In the genomic region with DNA sequence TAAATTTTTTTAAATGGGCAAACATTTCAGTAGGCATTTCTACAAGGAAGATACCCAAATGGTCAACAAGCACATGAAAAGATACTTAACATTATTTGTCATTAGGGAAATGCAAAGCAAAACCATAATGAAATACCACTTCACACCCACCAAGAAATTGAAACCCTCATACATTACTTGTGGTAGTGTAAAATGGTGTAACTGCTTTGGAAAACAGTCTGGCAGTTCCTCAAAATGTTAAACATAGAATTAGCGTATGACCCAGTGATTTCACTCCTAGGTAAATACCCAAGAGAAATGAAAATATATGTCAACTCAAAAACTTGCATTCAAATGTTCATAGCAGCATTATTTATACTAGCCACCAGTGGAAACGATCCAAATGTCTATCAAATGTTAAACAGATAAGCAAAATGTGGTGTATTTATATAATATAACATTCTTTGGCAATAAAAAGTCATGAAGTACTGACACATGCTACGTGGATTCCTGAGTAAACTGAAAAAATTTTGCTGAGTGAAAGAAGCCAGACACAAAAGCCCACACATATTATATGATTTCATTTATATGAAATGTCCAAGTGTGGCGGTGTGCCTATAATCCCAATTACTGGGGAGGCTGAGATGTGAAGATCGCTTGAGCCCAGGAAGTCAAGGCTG, we compare ENCODE assay signal across 20 cellular contexts. TPM values are rescaled to one million over a fixed set of nuclear protein-coding genes. Genes with fewer than 3 reads are reported as not detected.
DNase-seq lines count a peak whose midpoint lies in the region; ATAC-seq and TF ChIP-seq lines count a peak whose summit lies in the region.
"Had no signal": no experiment of that assay in that cellular context is flagged by ENCODE, and none has a peak within 500 bp of the region (broad histone marks: within the 10 kb centered on the region; RNA-seq: fewer than 3 reads in every experiment).

No MANE protein-coding gene starts in this region.

- CTCF ChIA-PET in MCF 10A (lab: Yijun Ruan, JAX) (interaction anchor here (0.6 kb wide), 1 partner anchor 53 kb away, joined by 3 read pairs; no protein-coding TSS in a partner anchor), mammary epithelial cell (lab: Charles Lee; ENCODE audit: low non-redundant PET) (no interaction called here)
- CTCF ChIA-PET in CD8-positive, alpha-beta T cell (lab: Charles Lee), result no interaction called here

- no peak for TF ChIP-seq POLR2A in transverse colon (IDR thresholded peaks at IDR 0.05)

- H3K36me3 Mint-ChIP-seq in MCF 10A (ENCODE audit: insufficient read depth, unreplicated experiment), result no peaks in the 10 kb centered on the region
- H3K36me3 Mint-ChIP-seq in CD8-positive, alpha-beta T cell, result no peaks in the 10 kb centered on the region

- H3K27ac Mint-ChIP-seq in MCF 10A (ENCODE audit: low read depth, unreplicated experiment), result peak overlapping the region; percentile 59
- no peak overlapping the region for H3K27ac Mint-ChIP-seq in stimulated activated naive CD8-positive, alpha-beta T cell treated with anti-CD3 and anti-CD28 coated beads, Interleukin-15, amount 100 ng/mL, for 72 hours
- no peak overlapping the region for H3K27ac Mint-ChIP-seq in CD8-positive, alpha-beta T cell
- H3K27ac Mint-ChIP-seq: effector memory CD8-positive, alpha-beta T cell; IgD-negative memory B cell; immature natural killer cell had no signal

- peaks cover 20% of the 10 kb centered on the region for H3K79me2 ChIP-seq in mammary epithelial cell (ENCODE audit: insufficient read depth, low read length)

- H3K27ac ChIP-seq in mammary epithelial cell (ENCODE audit: insufficient read depth, low read depth, low read length) (no peak overlapping the region), transverse colon (peak overlapping the region; percentile 91 to 92 (median 92))
- H3K27ac ChIP-seq in CD8-positive, alpha-beta T cell (ENCODE audit: low read depth, low read length), result no peak overlapping the region

- peaks cover 12% of the 10 kb centered on the region for H3K4me1 ChIP-seq in mammary epithelial cell (ENCODE audit: insufficient read depth, low read length)
- H3K4me1 ChIP-seq in adipocyte (ENCODE audit: control insufficient read depth, insufficient read depth, low read length), result peaks cover 35% of the 10 kb centered on the region
- peaks cover 6 to 77% (median 44%) of the 10 kb centered on the region in 4 donors for H3K4me1 ChIP-seq in transverse colon
- peaks cover 16% of the 10 kb centered on the region for H3K4me1 ChIP-seq in CD8-positive, alpha-beta T cell (ENCODE audit: insufficient read depth, low read length)

- no peak overlapping the region for H3K4me2 ChIP-seq in mammary epithelial cell (ENCODE audit: insufficient read depth, low read depth, low read length)

- no peaks in the 10 kb centered on the region for H3K27me3 Mint-ChIP-seq in MCF 10A (ENCODE audit: insufficient read depth, unreplicated experiment)
- peaks cover 35% of the 10 kb centered on the region for H3K27me3 Mint-ChIP-seq in stimulated activated naive CD8-positive, alpha-beta T cell treated with anti-CD3 and anti-CD28 coated beads, Interleukin-15, amount 100 ng/mL, for 72 hours
- H3K27me3 Mint-ChIP-seq in CD8-positive, alpha-beta T cell (ENCODE audit: low read depth), result peaks cover 7% of the 10 kb centered on the region

- BruUV-seq in MCF 10A (replicated peaks; lab: Mats Ljungman, UMichigan) (no TSS peak), mammary epithelial cell (replicated peaks; lab: Mats Ljungman, UMichigan) (no TSS peak)

- DNase-seq in MCF 10A (ENCODE audit: unreplicated experiment) (no peak), mammary epithelial cell (no peak), adipocyte (ENCODE audit: low read depth) (peak; percentile 74), iris pigment epithelial cell (ENCODE audit: low read depth) (peak; percentile 77), transverse colon (no peak)
- no peak for DNase-seq in stimulated activated naive CD8-positive, alpha-beta T cell treated with anti-CD3 and anti-CD28 coated beads, Interleukin-15, amount 100 ng/mL, for 72 hours
- DNase-seq in CD8-positive, alpha-beta T cell, result no peak
- DNase-seq: activated CD4-positive, alpha-beta T cell treated with anti-CD3 and anti-CD28 coated beads for 48 hours; C1 segment of cervical spinal cord; effector memory CD8-positive, alpha-beta T cell; heart left ventricle; immature natural killer cell; MM.1S; NCI-H1694 treated with DMSO at 0.1 percent for 48 hours; posterior cingulate gyrus; stimulated activated CD4-positive, alpha-beta T cell treated with anti-CD3 and anti-CD28 coated beads, Interleukin-4, amount 100 ng/mL, for 24 hours had no signal

- 73% methylated on average over 5 of the region's 5 CpGs for WGBS in mammary epithelial cell (ENCODE audit: low coverage, missing lambda C conversion rate)
- WGBS in transverse colon (ENCODE audit: low coverage in 1 of 2), 2 donors, result 44 to 58% methylated on average over 5 of the region's 5 CpGs

- dilution Hi-C loops in mammary epithelial cell (cut with HindIII; ENCODE audit: low sequenced_read_pairs), result loop anchor here (5.0 kb wide), 1 partner anchor 34 kb away; no protein-coding TSS in a partner anchor

- TF ChIP-seq EP300 in transverse colon (IDR thresholded peaks at IDR 0.05; ENCODE audit: low read depth), result no peak

- no peak overlapping the region for H3K4me3 Mint-ChIP-seq in MCF 10A (ENCODE audit: unreplicated experiment)
- no peak overlapping the region for H3K4me3 Mint-ChIP-seq in stimulated activated naive CD8-positive, alpha-beta T cell treated with anti-CD3 and anti-CD28 coated beads, Interleukin-15, amount 100 ng/mL, for 72 hours
- no peak overlapping the region for H3K4me3 Mint-ChIP-seq in CD8-positive, alpha-beta T cell
- H3K4me3 Mint-ChIP-seq: central memory CD8-positive, alpha-beta T cell had no signal

- no peak for ATAC-seq in stimulated activated naive CD8-positive, alpha-beta T cell treated with anti-CD3 and anti-CD28 coated beads, Interleukin-15, amount 100 ng/mL, for 72 hours
- no peak for ATAC-seq in CD8-positive, alpha-beta T cell
- no peak for ATAC-seq in HG03196 (IDR thresholded peaks at IDR 0.05; ENCODE audit: unreplicated experiment)
- ATAC-seq: effector memory CD8-positive, alpha-beta T cell; heart left ventricle had no signal

- H3K27me3 ChIP-seq in mammary epithelial cell (ENCODE audit: insufficient read depth, low read length), result no peaks in the 10 kb centered on the region
- H3K27me3 ChIP-seq in adipocyte (replicated peaks; ENCODE audit: control insufficient read depth, insufficient read depth, low read length), result no peaks in the 10 kb centered on the region
- no peaks in the 10 kb centered on the region for H3K27me3 ChIP-seq in transverse colon
- no peaks in the 10 kb centered on the region for H3K27me3 ChIP-seq in CD8-positive, alpha-beta T cell (ENCODE audit: insufficient read depth, low read length)
- H3K27me3 ChIP-seq: heart left ventricle had no signal

- peaks cover 2% of the 10 kb centered on the region for H3K9me3 ChIP-seq in mammary epithelial cell (replicated peaks; ENCODE audit: insufficient read depth, low read length)
- peaks cover 5% of the 10 kb centered on the region for H3K9me3 ChIP-seq in adipocyte (ENCODE audit: control insufficient read depth, low read length)
- no peaks in the 10 kb centered on the region for H3K9me3 ChIP-seq in transverse colon
- H3K9me3 ChIP-seq in CD8-positive, alpha-beta T cell (ENCODE audit: low read length), result no peaks in the 10 kb centered on the region

- H3K4me1 Mint-ChIP-seq in MCF 10A (ENCODE audit: insufficient read depth, unreplicated experiment), result peaks cover 20% of the 10 kb centered on the region
- H3K4me1 Mint-ChIP-seq in stimulated activated naive CD8-positive, alpha-beta T cell treated with anti-CD3 and anti-CD28 coated beads, Interleukin-15, amount 100 ng/mL, for 72 hours, result peaks cover 51% of the 10 kb centered on the region
- H3K4me1 Mint-ChIP-seq in CD8-positive, alpha-beta T cell (ENCODE audit: low read depth), result peaks cover 29% of the 10 kb centered on the region

- H3K9me3 Mint-ChIP-seq in MCF 10A (ENCODE audit: unreplicated experiment), result no peaks in the 10 kb centered on the region
- H3K9me3 Mint-ChIP-seq in stimulated activated naive CD8-positive, alpha-beta T cell treated with anti-CD3 and anti-CD28 coated beads, Interleukin-15, amount 100 ng/mL, for 72 hours, result peaks cover 7 to 8% of the 10 kb centered on the region in 2 donors
- H3K9me3 Mint-ChIP-seq in CD8-positive, alpha-beta T cell, result no peaks in the 10 kb centered on the region
- H3K9me3 Mint-ChIP-seq: central memory CD8-positive, alpha-beta T cell; effector memory CD8-positive, alpha-beta T cell had no signal

- no peaks in the 10 kb centered on the region for H3K36me3 ChIP-seq in mammary epithelial cell (ENCODE audit: insufficient read depth, low read length)
- H3K36me3 ChIP-seq in adipocyte (ENCODE audit: control insufficient read depth, insufficient read depth, low read length, severe bottlenecking), result no peaks in the 10 kb centered on the region
- no peaks in the 10 kb centered on the region for H3K36me3 ChIP-seq in transverse colon
- H3K36me3 ChIP-seq in CD8-positive, alpha-beta T cell (ENCODE audit: insufficient read depth, low read length), result no peaks in the 10 kb centered on the region
- H3K36me3 ChIP-seq: heart left ventricle had no signal

- H4K20me1 ChIP-seq in mammary epithelial cell (ENCODE audit: insufficient read depth, low read length), result no peaks in the 10 kb centered on the region

- intact Hi-C loops in MCF 10A (cut with micrococcal nuclease), result loop anchor here (5.0 kb wide), 1 partner anchor 96 kb away; no protein-coding TSS in a partner anchor
- intact Hi-C loops in mammary epithelial cell (cut with micrococcal nuclease), result loop anchor here (5.0 kb wide), 2 partner anchors 96 to 361 kb away; no protein-coding TSS in a partner anchor
- intact Hi-C loops in transverse colon (cut with DNase I; ENCODE audit: low total_unique reads), result no loop called here
- intact Hi-C loops in CD8-positive, alpha-beta T cell (cut with DNase I, micrococcal nuclease), result loop anchor here in 1 of 2 experiments (10.0 kb wide), 1 partner anchor 424 kb away; no protein-coding TSS in a partner anchor

- in situ Hi-C loops in mammary epithelial cell (cut with MboI; ENCODE audit: low sequenced_read_pairs in 2 of 2) (no loop called here), transverse colon (cut with MboI; ENCODE audit: low pct_ligation_motif_present in 1 of 4, low pct_unique_long_range_greater_than_20kb in 1 of 4, low sequenced_read_pairs in 3 of 4) (no loop called here)

- POLR2A ChIA-PET in MCF 10A (lab: Yijun Ruan, JAX), result no interaction called here
- POLR2A ChIA-PET in CD8-positive, alpha-beta T cell (lab: Charles Lee), result no interaction called here

- TF ChIP-seq CTCF in MCF 10A (IDR thresholded peaks at IDR 0.05; ENCODE audit: unreplicated experiment), result no peak
- TF ChIP-seq CTCF in mammary epithelial cell (conservative IDR thresholded peaks at IDR 0.05 in 1 of 2, IDR thresholded peaks at IDR 0.05 in 1 of 2; ENCODE audit: extremely low read depth in 1 of 2, insufficient read depth in 1 of 2, low read depth in 1 of 2, low read length in 2 of 2), result no peak
- TF ChIP-seq CTCF in transverse colon (IDR thresholded peaks at IDR 0.05), result no peak
- TF ChIP-seq CTCF in CD8-positive, alpha-beta T cell (IDR thresholded peaks at IDR 0.05), result no peak

- H2AFZ ChIP-seq in mammary epithelial cell (ENCODE audit: low read depth, low read length), result no peak overlapping the region

- H3K9ac ChIP-seq in mammary epithelial cell (ENCODE audit: insufficient read depth, low read length) (no peak overlapping the region), adipocyte (ENCODE audit: low read length) (no peak overlapping the region)

- H3K4me3 ChIP-seq in mammary epithelial cell (replicated peaks in 1 of 3; ENCODE audit: insufficient read depth in 1 of 3, low read depth in 2 of 3, low read length in 3 of 3) (no peak overlapping the region), adipocyte (ENCODE audit: low read length) (no peak overlapping the region), transverse colon (no peak overlapping the region)
- H3K4me3 ChIP-seq in CD8-positive, alpha-beta T cell (ENCODE audit: low read depth, low read length), result no peak overlapping the region
- H3K4me3 ChIP-seq: skin epidermis had no signal

RNA-seq across cellular contexts. Expression of gene TRIM2, which starts 16.6 kb away (rescaled TPM):
- total RNA-seq in MCF 10A (2022), result 33.0 and 37.2 TPM in 2 replicates
- 10 to 100 TPM; 19.5 to 65.2 TPM for total RNA-seq in mammary epithelial cell
- 11.0 TPM for polyA plus RNA-seq in mammary epithelial cell
- 31.4 TPM for polyA minus RNA-seq in mammary epithelial cell
- total RNA-seq in transverse colon, result 100 to 1,000 TPM in 2 of 4 donors, 10 to 100 TPM in 2; 71.8 to 124 (median 95.3) TPM
- total RNA-seq in CD8-positive, alpha-beta T cell, result under 1 TPM; 0.22 to 0.43 TPM

Comparison
In these comparisons a context has a peak if more than half of its experiments do, and no peak if none do; other contexts are left out.
1. DNase-seq: peak in adipocyte (single experiment) and iris pigment epithelial cell (single experiment); none in MCF 10A (single experiment), mammary epithelial cell (single experiment), transverse colon (single experiment), stimulated activated naive CD8-positive, alpha-beta T cell treated with anti-CD3 and anti-CD28 coated beads, Interleukin-15, amount 100 ng/mL, for 72 hours (0 of 2) and CD8-positive, alpha-beta T cell (0 of 7).
2. H3K27ac ChIP-seq: peak in transverse colon (4 of 4); none in mammary epithelial cell (single experiment) and CD8-positive, alpha-beta T cell (single experiment).
3. RNA of gene TRIM2, which starts 16.6 kb away (total RNA-seq): 71.8 to 124 TPM in transverse colon, 19.5 to 65.2 TPM in mammary epithelial cell and 33.0 to 37.2 TPM in MCF 10A; 0.22 to 0.43 TPM in CD8-positive, alpha-beta T cell; every median in the first group is over 10 times any median in the second.